25 cellular contexts compared by ENCODE assay signal in the genomic region with DNA sequence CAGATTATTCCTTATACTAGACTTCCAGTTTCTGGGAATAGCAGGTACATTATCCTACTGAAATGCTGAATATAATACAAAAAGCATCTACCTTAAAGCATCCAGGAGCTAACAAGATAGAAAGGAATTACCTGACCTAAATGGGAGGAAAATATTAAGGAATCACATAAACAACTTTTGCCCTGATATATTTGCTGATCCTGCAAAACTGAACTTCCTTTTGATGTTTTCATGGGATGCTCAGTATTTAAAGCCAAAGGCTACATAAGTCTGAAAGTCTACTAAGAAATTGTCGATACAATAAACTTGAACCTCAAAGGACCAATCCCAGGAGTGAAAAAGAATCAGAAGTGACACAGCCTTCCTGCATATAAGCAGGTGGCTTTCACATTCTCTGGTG.
"Had no signal": no experiment of that assay in that cellular context is flagged by ENCODE, and none has a peak within 500 bp of the region (broad histone marks: within the 10 kb centered on the region; RNA-seq: fewer than 3 reads in every experiment).

No MANE protein-coding gene starts in this region.

- H3K36me3 Mint-ChIP-seq: naive B cell; stimulated activated naive B cell treated with anti-CD40 and anti-IgM and Interleukin-4, amounts not matched to agents 10 μg/mL and 1 μg/mL and 100 μg/mL, for 72 hours had no signal

- H3K4me2 ChIP-seq: hepatocyte had no signal

- H3K4me1 Mint-ChIP-seq: naive B cell; stimulated activated naive CD8-positive, alpha-beta T cell treated with anti-CD3 and anti-CD28 coated beads, Interleukin-15, amount 100 ng/mL, for 72 hours had no signal

- H3K79me2 ChIP-seq: hepatocyte had no signal

- H3K27ac Mint-ChIP-seq: endodermal cell; naive B cell; nephron; progenitor cell of endocrine pancreas; stimulated activated naive B cell treated with anti-CD40 and anti-IgM and Interleukin-4, amounts not matched to agents 10 μg/mL and 1 μg/mL and 100 μg/mL, for 72 hours; stimulated activated naive CD8-positive, alpha-beta T cell treated with anti-CD3 and anti-CD28 coated beads, Interleukin-15, amount 100 ng/mL, for 72 hours had no signal

- H3K27me3 ChIP-seq: hepatocyte, pancreas, testis, tibial nerve had no signal

- H3K36me3 ChIP-seq: pancreas, tibial nerve had no signal

- H3K27me3 Mint-ChIP-seq: naive B cell; stimulated activated naive B cell treated with anti-CD40 and anti-IgM and Interleukin-4, amounts not matched to agents 10 μg/mL and 1 μg/mL and 100 μg/mL, for 72 hours had no signal

- FAIRE-seq: kidney had no signal

- H3K27ac ChIP-seq: hepatocyte, pancreas, testis, tibial nerve had no signal

- H3K4me3 Mint-ChIP-seq: endodermal cell; naive B cell; nephron; stimulated activated naive B cell treated with anti-CD40 and anti-IgM and Interleukin-4, amounts not matched to agents 10 μg/mL and 1 μg/mL and 100 μg/mL, for 72 hours; stimulated activated naive CD8-positive, alpha-beta T cell treated with anti-CD3 and anti-CD28 coated beads, Interleukin-15, amount 100 ng/mL, for 72 hours had no signal

- DNase-seq: dermis blood vessel endothelial cell; endodermal cell; erythroblast; foreskin melanocyte; head of caudate nucleus; kidney; left cardiac atrium; left ventricle myocardium superior; mesenchymal stem cell; midbrain; naive B cell; occipital lobe; pancreas; retina; stimulated activated CD4-positive, alpha-beta T cell treated with anti-CD3 and anti-CD28 coated beads, Interleukin-2, amount 100 ng/mL, for 24 hours; stimulated activated CD4-positive, alpha-beta T cell treated with anti-CD3 and anti-CD28 coated beads, Interleukin-4, amount 100 ng/mL, for 4 hours; stimulated activated naive B cell treated with anti-CD40 and anti-IgM and Interleukin-4, amounts not matched to agents 10 μg/mL and 1 μg/mL and 100 μg/mL, for 72 hours; stimulated activated naive CD8-positive, alpha-beta T cell treated with anti-CD3 and anti-CD28 coated beads, Interleukin-15, amount 100 ng/mL, for 72 hours; testis had no signal

- H2AFZ ChIP-seq: hepatocyte had no signal

- H3K9me3 ChIP-seq: pancreas, testis had no signal

- H3K4me3 ChIP-seq: hepatocyte, lung, pancreas, testis, tibial nerve had no signal

- ATAC-seq: left cardiac atrium; left ventricle myocardium superior; pancreas; sciatic nerve; stimulated activated naive B cell treated with anti-CD40 and anti-IgM and Interleukin-4, amounts not matched to agents 10 μg/mL and 1 μg/mL and 100 μg/mL, for 72 hours; stimulated activated naive CD8-positive, alpha-beta T cell treated with anti-CD3 and anti-CD28 coated beads, Interleukin-15, amount 100 ng/mL, for 72 hours had no signal
